9 cellular contexts compared by ENCODE assay signal in the genomic region with DNA sequence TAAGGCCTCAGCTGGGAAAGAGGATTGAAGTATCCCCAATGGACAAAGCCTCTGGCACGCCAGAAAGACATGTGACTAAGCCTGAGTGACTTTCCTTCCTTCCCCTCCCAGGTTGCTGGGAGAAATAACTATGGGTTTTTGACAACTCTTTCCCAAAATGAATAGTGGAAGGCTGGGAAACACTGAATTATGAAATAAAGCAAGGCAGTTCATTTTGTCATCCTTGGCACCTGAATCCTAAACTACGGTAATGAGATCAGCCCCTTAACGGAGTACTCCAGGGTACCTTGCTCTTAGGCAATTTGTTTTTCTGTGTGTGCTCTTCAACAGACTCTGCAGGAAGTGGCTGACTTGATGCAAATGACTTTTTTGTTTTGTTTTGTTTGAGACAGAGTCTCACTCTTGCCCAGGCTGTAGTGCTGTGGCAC.
DNase-seq lines count a peak whose midpoint lies in the region; ATAC-seq and TF ChIP-seq lines count a peak whose summit lies in the region.
"Had no signal": no experiment of that assay in that cellular context is flagged by ENCODE, and none has a peak within 500 bp of the region (broad histone marks: within the 10 kb centered on the region; RNA-seq: fewer than 3 reads in every experiment).

No MANE protein-coding gene starts in this region.

- TF ChIP-seq CTCF in AG10803 (conservative IDR thresholded peaks at IDR 0.05; ENCODE audit: low read length) (no peak), suprapubic skin (IDR thresholded peaks at IDR 0.05) (no peak), GM10248 (IDR thresholded peaks at IDR 0.05; ENCODE audit: control extremely low read depth, extremely low read depth, low read depth, missing control alignments) (no peak), PC-3 (conservative IDR thresholded peaks at IDR 0.05; ENCODE audit: low read depth, low read length) (no peak)

- H3K4me3 ChIP-seq in AG10803 (ENCODE audit: low read length) (no peak overlapping the region), suprapubic skin (no peak overlapping the region), PC-3 (ENCODE audit: low read length) (no peak overlapping the region)

- ATAC-seq in GM19372 (IDR thresholded peaks at IDR 0.05; ENCODE audit: low read depth, unreplicated experiment) = peak; percentile 47
- peak; percentile 92 for ATAC-seq in HG03378 (IDR thresholded peaks at IDR 0.05; ENCODE audit: unreplicated experiment)
- ATAC-seq in esophagus mucosa = peak; percentile 43
- no peak for ATAC-seq in PC-3

- H3K27me3 ChIP-seq in suprapubic skin = no peaks in the 10 kb centered on the region
- H3K27me3 ChIP-seq in PC-3 (ENCODE audit: low read length) = no peaks in the 10 kb centered on the region
- H3K27me3 ChIP-seq: neutrophil had no signal

- H3K79me2 ChIP-seq in PC-3 (ENCODE audit: low read length) = no peaks in the 10 kb centered on the region

- H3K9me2 ChIP-seq in PC-3 (replicated peaks; ENCODE audit: low read length) = no peaks in the 10 kb centered on the region

- intact Hi-C loops in PC-3 (cut with micrococcal nuclease) = no loop called here

- no peak for TF ChIP-seq EP300 in suprapubic skin (IDR thresholded peaks at IDR 0.05)

- no peak for TF ChIP-seq POLR2A in suprapubic skin (IDR thresholded peaks at IDR 0.05)

- POLR2A ChIA-PET in GM10248 (lab: Yijun Ruan, JAX) (no interaction called here), PC-3 (lab: Charles Lee; ENCODE audit: unreplicated experiment) (no interaction called here)

- H3K4me2 ChIP-seq in PC-3 (ENCODE audit: low read length) = no peak overlapping the region

- BruUV-seq in PC-3 (replicated peaks; lab: Mats Ljungman, UMichigan) = no TSS peak

- no peak overlapping the region for H2AFZ ChIP-seq in PC-3 (ENCODE audit: low read length)

- no peaks in the 10 kb centered on the region for H3K9me3 ChIP-seq in suprapubic skin
- no peaks in the 10 kb centered on the region for H3K9me3 ChIP-seq in PC-3 (ENCODE audit: low read length)
- H3K9me3 ChIP-seq: neutrophil had no signal

- H3K4me1 ChIP-seq in suprapubic skin = peaks cover 9% of the 10 kb centered on the region
- H3K4me1 ChIP-seq in PC-3 (ENCODE audit: insufficient read depth, low read length) = no peaks in the 10 kb centered on the region

- CTCF ChIA-PET in GM10248 (lab: Yijun Ruan, JAX) = interaction anchor here (2.1 kb wide), 1 partner anchor 14 kb away, joined by 5 read pairs; no protein-coding TSS in a partner anchor
- CTCF ChIA-PET in PC-3 (lab: Charles Lee) = no interaction called here

- WGBS in suprapubic skin = 61% methylated on average over 3 of the region's 3 CpGs

- DNase-seq in AG10803 (ENCODE audit: low read depth) (peak; percentile 16), suprapubic skin (ENCODE audit: low spot score in 2 of 2) (no peak), GM10248 (ENCODE audit: extremely low spot score) (no peak), Kasumi-1 (lab: John Stamatoyannopoulos, UW) (no peak), PC-3 (no peak)

- H3K9ac ChIP-seq in PC-3 (ENCODE audit: low read length) = no peak overlapping the region

- no peaks in the 10 kb centered on the region for H3F3A ChIP-seq in PC-3 (ENCODE audit: low read length, unreplicated experiment)

- H3K27ac ChIP-seq in suprapubic skin = peak overlapping the region; percentile 51
- H3K27ac ChIP-seq in PC-3 (ENCODE audit: low read length) = no peak overlapping the region
- H3K27ac ChIP-seq: neutrophil had no signal

- H4K20me1 ChIP-seq in PC-3 (ENCODE audit: low read length) = no peaks in the 10 kb centered on the region

- no peaks in the 10 kb centered on the region for H3K36me3 ChIP-seq in suprapubic skin
- no peaks in the 10 kb centered on the region for H3K36me3 ChIP-seq in PC-3 (ENCODE audit: low read depth, low read length)
- H3K36me3 ChIP-seq: neutrophil had no signal
